In the genomic region with DNA sequence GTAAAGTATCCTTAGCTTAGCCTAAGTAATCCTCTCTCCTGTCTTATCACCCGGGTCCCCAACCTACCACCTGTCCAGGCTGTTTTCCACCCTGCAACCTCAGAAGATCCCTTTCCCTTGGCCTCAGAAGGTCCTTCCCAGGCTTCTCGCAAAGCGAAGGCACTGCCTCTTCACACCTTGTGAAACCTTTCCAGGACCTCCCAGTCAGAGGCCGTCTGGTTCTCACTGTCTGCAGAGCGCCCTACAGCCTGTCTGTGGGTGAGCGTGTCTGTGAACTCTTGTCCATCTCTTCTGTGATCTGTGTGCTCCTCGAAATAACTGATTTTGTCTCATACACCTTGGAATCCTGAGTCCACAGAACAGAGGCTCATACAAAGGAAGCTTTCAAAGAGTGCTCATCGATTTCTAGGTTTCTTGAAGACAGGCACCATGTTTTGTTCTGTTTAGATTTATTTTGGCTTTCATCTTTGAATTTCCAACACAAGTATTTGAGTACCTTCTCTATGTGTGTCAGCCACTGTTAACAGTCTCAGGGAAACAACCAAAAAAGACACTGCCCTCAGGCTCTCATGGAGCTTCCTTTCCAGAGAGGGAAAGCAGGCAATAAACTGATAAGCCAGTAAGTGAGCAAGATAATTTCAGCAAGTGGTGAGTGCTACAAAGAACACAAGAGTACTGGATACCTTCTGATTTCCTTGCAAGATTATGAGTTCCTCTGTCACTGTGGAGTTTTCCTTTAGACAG, we compare ENCODE assay signal across 1 cellular context.
TF ChIP-seq lines count a peak whose summit lies in the region.

No MANE protein-coding gene starts in this region.

TF ChIP-seq in GM23338, 12 proteins besides CTCF, POLR2A, EP300 and RAD21 (continued from another document):
- TF ChIP-seq REST (IDR thresholded peaks at IDR 0.05; ENCODE audit: unreplicated experiment) = no peak
- no peak for TF ChIP-seq EZH2 (IDR thresholded peaks at IDR 0.05; ENCODE audit: low read depth, unreplicated experiment)
- no peak for TF ChIP-seq ZNF462 (CRISPR knock-in tag; IDR thresholded peaks at IDR 0.05)
- no peak for TF ChIP-seq STAT1 (IDR thresholded peaks at IDR 0.05; ENCODE audit: unreplicated experiment)
